ENCODE assay signal across 24 cellular contexts in genomic region chr1:61284226-61284854, GRCh38.
A peak's percentile ranks its signal among the peaks of the same experiment; 100 is the strongest.
DNase-seq lines count a peak whose midpoint lies in the region; ATAC-seq and TF ChIP-seq lines count a peak whose summit lies in the region.
"Had no signal": no experiment of that assay in that cellular context is flagged by ENCODE, and none has a peak within 500 bp of the region (broad histone marks: within the 10 kb centered on the region; RNA-seq: fewer than 3 reads in every experiment).

No MANE protein-coding gene starts in this region.

- intact Hi-C loops in activated CD4-positive, alpha-beta memory T cell treated with anti-CD3 and anti-CD28 coated beads for 36 hours (cut with micrococcal nuclease) = no loop called here
- intact Hi-C loops in aorta (cut with DNase I) = loop anchor here in 1 of 2 donors (5.0 kb wide), 1 partner anchor 37 kb away; no protein-coding TSS in a partner anchor

- no peak for TF ChIP-seq CTCF in glutamatergic neuron (IDR thresholded peaks at IDR 0.05; ENCODE audit: partially characterized antibody, unreplicated experiment)

- 96 to 97% methylated on average over 3 of the region's 3 CpGs for WGBS in aorta, 2 donors

- ATAC-seq in stimulated activated naive B cell treated with anti-CD40 and anti-IgM and Interleukin-4, amounts not matched to agents 10 μg/mL and 1 μg/mL and 100 μg/mL, for 72 hours (replicated peaks) = peak; percentile 75 to 84
- ATAC-seq in aorta (ENCODE audit: low FRiP score) = no peak
- ATAC-seq: foreskin keratinocyte, left cardiac atrium had no signal

- H3K9ac ChIP-seq in HUES48 (ENCODE audit: low read depth, low read length) = no peak overlapping the region
- H3K9ac ChIP-seq: BLaER1 treated with 17β-estradiol and CSF1 and Interleukin-3, amounts not matched to agents 10 nM and 100 nM had no signal

- no peak overlapping the region for H3K27ac Mint-ChIP-seq in activated CD4-positive, alpha-beta memory T cell treated with anti-CD3 and anti-CD28 coated beads for 36 hours
- no peak overlapping the region for H3K27ac Mint-ChIP-seq in activated CD4-positive, alpha-beta memory T cell treated with anti-CD3 and anti-CD28 coated beads, Interleukin-2, amount 10 ng/mL, durations not matched to agents 7 days and 5 days
- H3K27ac Mint-ChIP-seq in glutamatergic neuron (ENCODE audit: unreplicated experiment) = peak overlapping the region; percentile 50
- H3K27ac Mint-ChIP-seq in stimulated activated naive B cell treated with anti-CD40 and anti-IgM and Interleukin-4, amounts not matched to agents 10 μg/mL and 1 μg/mL and 100 μg/mL, for 72 hours = no peak overlapping the region
- H3K27ac Mint-ChIP-seq: nephron progenitor cell, progenitor cell of endocrine pancreas had no signal

- H3K27ac ChIP-seq in HUES48 (ENCODE audit: low read depth, low read length) (peak overlapping the region; percentile 24), aorta (ENCODE audit: low read depth in 1 of 2, low read length in 2 of 2) (peak overlapping the region in 1 of 2 donors; percentile 14)
- H3K27ac ChIP-seq: BLaER1 treated with 17β-estradiol and CSF1 and Interleukin-3, amounts not matched to agents 10 nM and 100 nM; skin epidermis; uterus had no signal

- H3K4me3 Mint-ChIP-seq in activated CD4-positive, alpha-beta memory T cell treated with anti-CD3 and anti-CD28 coated beads for 36 hours = no peak overlapping the region
- no peak overlapping the region for H3K4me3 Mint-ChIP-seq in activated CD4-positive, alpha-beta memory T cell treated with anti-CD3 and anti-CD28 coated beads, Interleukin-2, amount 10 ng/mL, durations not matched to agents 7 days and 5 days
- no peak overlapping the region for H3K4me3 Mint-ChIP-seq in glutamatergic neuron (ENCODE audit: unreplicated experiment)
- H3K4me3 Mint-ChIP-seq in stimulated activated naive B cell treated with anti-CD40 and anti-IgM and Interleukin-4, amounts not matched to agents 10 μg/mL and 1 μg/mL and 100 μg/mL, for 72 hours = no peak overlapping the region
- H3K4me3 Mint-ChIP-seq: nephron progenitor cell had no signal

- no peaks in the 10 kb centered on the region for H3K36me3 Mint-ChIP-seq in activated CD4-positive, alpha-beta memory T cell treated with anti-CD3 and anti-CD28 coated beads for 36 hours
- H3K36me3 Mint-ChIP-seq in activated CD4-positive, alpha-beta memory T cell treated with anti-CD3 and anti-CD28 coated beads, Interleukin-2, amount 10 ng/mL, durations not matched to agents 7 days and 5 days (ENCODE audit: low read depth) = no peaks in the 10 kb centered on the region
- H3K36me3 Mint-ChIP-seq in glutamatergic neuron (ENCODE audit: unreplicated experiment) = no peaks in the 10 kb centered on the region
- no peaks in the 10 kb centered on the region for H3K36me3 Mint-ChIP-seq in stimulated activated naive B cell treated with anti-CD40 and anti-IgM and Interleukin-4, amounts not matched to agents 10 μg/mL and 1 μg/mL and 100 μg/mL, for 72 hours

- no peaks in the 10 kb centered on the region for H3K36me3 ChIP-seq in HUES48 (ENCODE audit: control insufficient read depth, insufficient read depth, low read length)
- H3K36me3 ChIP-seq in aorta (ENCODE audit: control insufficient read depth in 1 of 2, insufficient read depth in 2 of 2, low read length in 1 of 2) = no peaks in the 10 kb centered on the region
- H3K36me3 ChIP-seq: BLaER1 treated with 17β-estradiol and CSF1 and Interleukin-3, amounts not matched to agents 10 nM and 100 nM; MG63; uterus had no signal

- DNase-seq in activated CD4-positive, alpha-beta memory T cell treated with anti-CD3 and anti-CD28 coated beads for 36 hours = peak; percentile 21
- DNase-seq in activated CD4-positive, alpha-beta memory T cell treated with anti-CD3 and anti-CD28 coated beads, Interleukin-2, amount 10 ng/mL, durations not matched to agents 7 days and 5 days = no peak
- DNase-seq in glutamatergic neuron (no peak), NCI-H510A (lab: John Stamatoyannopoulos, UW) (no peak), aorta (no peak), RKO (ENCODE audit: low spot score) (no peak)
- peak; percentile 3 for DNase-seq in stimulated activated naive B cell treated with anti-CD40 and anti-IgM and Interleukin-4, amounts not matched to agents 10 μg/mL and 1 μg/mL and 100 μg/mL, for 72 hours
- DNase-seq: activated CD4-positive, alpha-beta T cell treated with anti-CD3 and anti-CD28 coated beads, Interleukin-2, amount 50 U/mL, for 1 hour; activated naive CD4-positive, alpha-beta T cell; amniotic stem cell; dermis blood vessel endothelial cell; hypothalamus; left cardiac atrium; MG63; NCI-H1930; nephron progenitor cell; stimulated activated CD4-positive, alpha-beta T cell treated with anti-CD3 and anti-CD28 coated beads, Interleukin-4, amount 100 ng/mL, for 1 hour; substantia nigra; uterus had no signal

- H3K4me1 Mint-ChIP-seq in activated CD4-positive, alpha-beta memory T cell treated with anti-CD3 and anti-CD28 coated beads for 36 hours (ENCODE audit: low read depth) = peaks cover 19% of the 10 kb centered on the region
- peaks cover 3% of the 10 kb centered on the region for H3K4me1 Mint-ChIP-seq in activated CD4-positive, alpha-beta memory T cell treated with anti-CD3 and anti-CD28 coated beads, Interleukin-2, amount 10 ng/mL, durations not matched to agents 7 days and 5 days
- peaks cover 38% of the 10 kb centered on the region for H3K4me1 Mint-ChIP-seq in glutamatergic neuron (ENCODE audit: low read depth, unreplicated experiment)
- H3K4me1 Mint-ChIP-seq in stimulated activated naive B cell treated with anti-CD40 and anti-IgM and Interleukin-4, amounts not matched to agents 10 μg/mL and 1 μg/mL and 100 μg/mL, for 72 hours = peaks cover 7 to 20% of the 10 kb centered on the region in 2 donors

- H3K27me3 Mint-ChIP-seq in activated CD4-positive, alpha-beta memory T cell treated with anti-CD3 and anti-CD28 coated beads for 36 hours = no peaks in the 10 kb centered on the region
- no peaks in the 10 kb centered on the region for H3K27me3 Mint-ChIP-seq in activated CD4-positive, alpha-beta memory T cell treated with anti-CD3 and anti-CD28 coated beads, Interleukin-2, amount 10 ng/mL, durations not matched to agents 7 days and 5 days
- H3K27me3 Mint-ChIP-seq in glutamatergic neuron (ENCODE audit: unreplicated experiment) = no peaks in the 10 kb centered on the region
- H3K27me3 Mint-ChIP-seq in stimulated activated naive B cell treated with anti-CD40 and anti-IgM and Interleukin-4, amounts not matched to agents 10 μg/mL and 1 μg/mL and 100 μg/mL, for 72 hours = peaks cover 0 to 5% of the 10 kb centered on the region in 2 donors

- CTCF ChIA-PET in activated CD4-positive, alpha-beta memory T cell treated with anti-CD3 and anti-CD28 coated beads for 36 hours (lab: Charles Lee) = no interaction called here
- CTCF ChIA-PET in activated CD4-positive, alpha-beta memory T cell treated with anti-CD3 and anti-CD28 coated beads, Interleukin-2, amount 10 ng/mL, durations not matched to agents 7 days and 5 days (lab: Charles Lee) = no interaction called here

- POLR2A ChIA-PET in activated CD4-positive, alpha-beta memory T cell treated with anti-CD3 and anti-CD28 coated beads for 36 hours (lab: Charles Lee) = interaction anchor here (1.2 kb wide), 2 partner anchors 12 to 17 kb away, joined by 5 to 6 read pairs; no protein-coding TSS in a partner anchor
- POLR2A ChIA-PET in activated CD4-positive, alpha-beta memory T cell treated with anti-CD3 and anti-CD28 coated beads, Interleukin-2, amount 10 ng/mL, durations not matched to agents 7 days and 5 days (lab: Charles Lee) = no interaction called here

- H3K4me1 ChIP-seq in HUES48 (ENCODE audit: control insufficient read depth, insufficient read depth, low read length) = peaks cover 26% of the 10 kb centered on the region
- H3K4me1 ChIP-seq in aorta (ENCODE audit: control insufficient read depth in 1 of 2, insufficient read depth in 2 of 2, low read length in 2 of 2) = peaks cover 8 to 21% of the 10 kb centered on the region in 2 donors
- H3K4me1 ChIP-seq: uterus had no signal

- H3K9me3 ChIP-seq in HUES48 (ENCODE audit: control insufficient read depth, insufficient read depth, low read length) (no peaks in the 10 kb centered on the region), aorta (ENCODE audit: control insufficient read depth, low read length) (no peaks in the 10 kb centered on the region)
- H3K9me3 ChIP-seq: BLaER1 treated with 17β-estradiol and CSF1 and Interleukin-3, amounts not matched to agents 10 nM and 100 nM; MG63; uterus had no signal

- no peak overlapping the region; the same call in 1 of the 2 replicates for H3K4me3 ChIP-seq in HUES48 (ENCODE audit: low read depth, low read length)
- no peak overlapping the region for H3K4me3 ChIP-seq in aorta (ENCODE audit: low read length in 2 of 2)
- H3K4me3 ChIP-seq: BLaER1 treated with 17β-estradiol and CSF1 and Interleukin-3, amounts not matched to agents 10 nM and 100 nM; MG63; skin epidermis; uterus had no signal

- H3K27me3 ChIP-seq in HUES48 (ENCODE audit: control insufficient read depth, insufficient read depth, low read length) (no peaks in the 10 kb centered on the region), aorta (ENCODE audit: control insufficient read depth in 1 of 2, insufficient read depth in 2 of 2, low read length in 1 of 2) (no peaks in the 10 kb centered on the region)
- H3K27me3 ChIP-seq: BLaER1 treated with 17β-estradiol and CSF1 and Interleukin-3, amounts not matched to agents 10 nM and 100 nM; foreskin keratinocyte; MG63; uterus had no signal

- no peaks in the 10 kb centered on the region for H3K9me3 Mint-ChIP-seq in activated CD4-positive, alpha-beta memory T cell treated with anti-CD3 and anti-CD28 coated beads for 36 hours
- no peaks in the 10 kb centered on the region for H3K9me3 Mint-ChIP-seq in activated CD4-positive, alpha-beta memory T cell treated with anti-CD3 and anti-CD28 coated beads, Interleukin-2, amount 10 ng/mL, durations not matched to agents 7 days and 5 days
- peaks cover 3% of the 10 kb centered on the region for H3K9me3 Mint-ChIP-seq in glutamatergic neuron (ENCODE audit: unreplicated experiment)
- peaks cover 0 to 2% of the 10 kb centered on the region in 2 donors for H3K9me3 Mint-ChIP-seq in stimulated activated naive B cell treated with anti-CD40 and anti-IgM and Interleukin-4, amounts not matched to agents 10 μg/mL and 1 μg/mL and 100 μg/mL, for 72 hours
- H3K9me3 Mint-ChIP-seq: nephron progenitor cell had no signal

Comparison
In these comparisons a context has a peak if more than half of its experiments do, and no peak if none do; other contexts are left out.
1. DNase-seq: peak in activated CD4-positive, alpha-beta memory T cell treated with anti-CD3 and anti-CD28 coated beads for 36 hours (single experiment) and stimulated activated naive B cell treated with anti-CD40 and anti-IgM and Interleukin-4, amounts not matched to agents 10 μg/mL and 1 μg/mL and 100 μg/mL, for 72 hours (single experiment); none in activated CD4-positive, alpha-beta memory T cell treated with anti-CD3 and anti-CD28 coated beads, Interleukin-2, amount 10 ng/mL, durations not matched to agents 7 days and 5 days (single experiment), glutamatergic neuron (single experiment), NCI-H510A (single experiment), aorta (0 of 2) and RKO (single experiment).